ENCODE assay signal across 2 cellular contexts in genomic region chr2:151239624-151240023, GRCh38.
TF ChIP-seq lines count a peak whose summit lies in the region.

No MANE protein-coding gene starts in this region.

TF ChIP-seq in A549, 52 proteins besides CTCF, POLR2A, EP300 and RAD21:
- no peak for TF ChIP-seq CEBPB (IDR thresholded peaks at IDR 0.05)
- TF ChIP-seq TFCP2L1 (CRISPR knock-in tag; IDR thresholded peaks at IDR 0.05), result no peak
- no peak for TF ChIP-seq FOXS1 (CRISPR knock-in tag; IDR thresholded peaks at IDR 0.05)
- TF ChIP-seq HOXB13 (CRISPR knock-in tag; IDR thresholded peaks at IDR 0.05; ENCODE audit: low read depth), result no peak
- no peak for TF ChIP-seq USF2 (IDR thresholded peaks at IDR 0.05)
- TF ChIP-seq KDM1A (IDR thresholded peaks at IDR 0.05; ENCODE audit: low read depth), result no peak
- no peak for TF ChIP-seq ZFP36 (IDR thresholded peaks at IDR 0.05; ENCODE audit: borderline replicate concordance, partially characterized antibody)
- TF ChIP-seq HMGXB4 (CRISPR knock-in tag; IDR thresholded peaks at IDR 0.05; ENCODE audit: borderline replicate concordance), result no peak

TF ChIP-seq in K562, 482 proteins besides CTCF, POLR2A, EP300 and RAD21:
- TF ChIP-seq ZNF384 (IDR thresholded peaks at IDR 0.05; ENCODE audit: low read depth, low read length) (peak; percentile 71), CBX1 (IDR thresholded peaks at IDR 0.05; ENCODE audit: low read depth) (no peak), GTF3C2 (IDR thresholded peaks at IDR 0.05; ENCODE audit: borderline replicate concordance, extremely low read depth, insufficient read length) (no peak), ATF1 (CRISPR knock-in tag; IDR thresholded peaks at IDR 0.05) (no peak), ATF1 (tag; IDR thresholded peaks at IDR 0.05) (no peak), ZNF696 (CRISPR knock-in tag; conservative IDR thresholded peaks at IDR 0.05) (no peak), CEBPG (CRISPR knock-in tag; IDR thresholded peaks at IDR 0.05) (peak; percentile 83), CEBPG (tag; conservative IDR thresholded peaks at IDR 0.05 in 1 of 2, IDR thresholded peaks at IDR 0.05 in 1 of 2) (peak; percentile 84 to 87), NBN (IDR thresholded peaks at IDR 0.05; ENCODE audit: low read depth) (no peak), CEBPB (tag; IDR thresholded peaks at IDR 0.05) (peak; percentile 58; the same call in 1 of the 2 replicates), TRIM24 (IDR thresholded peaks at IDR 0.05) (peak; percentile 12 to 15; a peak in 2 of 4 replicates)
